8 cellular contexts compared by ENCODE assay signal in the genomic region with DNA sequence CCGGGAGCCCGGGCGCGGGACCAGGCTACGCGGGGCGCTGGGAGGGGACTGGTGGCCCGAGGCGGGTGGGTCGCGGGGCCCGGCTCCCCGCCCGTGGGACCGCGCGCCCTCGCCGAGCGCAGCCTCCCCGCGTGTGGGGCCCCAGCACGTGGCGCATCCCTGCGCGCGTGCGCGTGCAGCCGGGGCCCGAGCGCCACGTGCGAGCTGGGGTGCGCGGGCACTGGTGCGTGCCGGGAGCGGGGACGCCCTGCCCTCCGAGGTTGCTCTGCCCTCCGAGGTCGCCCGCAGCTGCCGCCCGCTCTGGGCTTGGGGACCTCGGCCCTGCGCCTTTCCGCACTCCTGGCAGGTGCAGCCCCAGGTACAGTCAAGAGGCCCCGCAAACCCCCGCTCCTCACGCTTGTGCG. TPM values are rescaled to one million over a fixed set of nuclear protein-coding genes. Genes with fewer than 3 reads are reported as not detected.
DNase-seq lines count a peak whose midpoint lies in the region; ATAC-seq and TF ChIP-seq lines count a peak whose summit lies in the region.

No MANE protein-coding gene starts in this region.

- no peak overlapping the region; the same call in 1 of the 2 replicates for H2AFZ ChIP-seq in MM.1S (ENCODE audit: low read length)

- ATAC-seq in upper lobe of right lung = peak; percentile 62

- peak overlapping the region; percentile 20; the same call in 1 of the 2 replicates for H3K4me3 ChIP-seq in HFF-Myc (replicated peaks; ENCODE audit: low read depth, low read length)
- H3K4me3 ChIP-seq in MM.1S (ENCODE audit: low read length) = peak overlapping the region; percentile 55
- peak overlapping the region; percentile 66 for H3K4me3 ChIP-seq in WERI-Rb-1 (ENCODE audit: low read depth, low read length)
- H3K4me3 ChIP-seq in effector memory CD4-positive, alpha-beta T cell (ENCODE audit: insufficient read depth, low read depth, low read length, poor library complexity, severe bottlenecking) = peak overlapping the region; percentile 8
- H3K4me3 ChIP-seq in upper lobe of right lung = peak overlapping the region; percentile 80

- H3K27ac ChIP-seq in MM.1S (ENCODE audit: low read length) (peak overlapping the region; percentile 80), WERI-Rb-1 (peak overlapping the region; percentile 79), upper lobe of right lung (peak overlapping the region; percentile 30)
- H3K27ac ChIP-seq in effector memory CD4-positive, alpha-beta T cell (ENCODE audit: insufficient read depth, low read length, poor library complexity, severe bottlenecking) = peak overlapping the region; percentile 91

- H3K36me3 ChIP-seq in MM.1S (replicated peaks; ENCODE audit: insufficient read depth, low read length) = no peaks in the 10 kb centered on the region
- peaks cover 39% of the 10 kb centered on the region for H3K36me3 ChIP-seq in WERI-Rb-1
- H3K36me3 ChIP-seq in effector memory CD4-positive, alpha-beta T cell (ENCODE audit: control insufficient read depth, insufficient read depth, low read length) = peaks cover 5% of the 10 kb centered on the region
- H3K36me3 ChIP-seq in upper lobe of right lung = no peaks in the 10 kb centered on the region

- no peaks in the 10 kb centered on the region for H3K9me2 ChIP-seq in MM.1S (replicated peaks; ENCODE audit: insufficient read depth, low read length)

- no peaks in the 10 kb centered on the region for H4K20me1 ChIP-seq in MM.1S (ENCODE audit: insufficient read depth, low read length)

- DNase-seq in NCI-H2107 (lab: John Stamatoyannopoulos, UW) (peak; percentile 60), NCI-H2107 treated with DMSO at 0.1 percent for 48 hours (lab: John Stamatoyannopoulos, UW; ENCODE audit: unreplicated experiment) (no peak), HFF-Myc (ENCODE audit: extremely low read depth, low read depth) (no peak), MM.1S (peak; percentile 58), WERI-Rb-1 (peak; percentile 45), myocyte (ENCODE audit: low read depth) (peak; percentile 30), upper lobe of right lung (peak; percentile 82)
- peak; percentile 52 to 60 (median 58) for DNase-seq in effector memory CD4-positive, alpha-beta T cell

- H3F3A ChIP-seq in MM.1S (ENCODE audit: insufficient read depth, low read length) = peaks cover 45% of the 10 kb centered on the region

- intact Hi-C loops in upper lobe of right lung (cut with DNase I) = loop anchor here (5.0 kb wide), 1 partner anchor 96 kb away; no protein-coding TSS in a partner anchor

- H3K4me2 ChIP-seq in MM.1S (ENCODE audit: low read depth, low read length) = peak overlapping the region; percentile 73

- no peak for TF ChIP-seq CTCF in HFF-Myc (IDR thresholded peaks at IDR 0.05; ENCODE audit: low read depth, low read length, missing control alignments)
- no peak for TF ChIP-seq CTCF in MM.1S (IDR thresholded peaks at IDR 0.05; ENCODE audit: low read length)
- TF ChIP-seq CTCF in WERI-Rb-1 (IDR thresholded peaks at IDR 0.05; ENCODE audit: low read depth, low read length) = no peak
- TF ChIP-seq CTCF in upper lobe of right lung (IDR thresholded peaks at IDR 0.05) = no peak

- H3K79me2 ChIP-seq in MM.1S (ENCODE audit: low read length) = peaks cover 43% of the 10 kb centered on the region

- peaks cover 11% of the 10 kb centered on the region; the same call in 1 of the 2 replicates for H3K4me1 ChIP-seq in MM.1S (ENCODE audit: low read length)
- peaks cover 36% of the 10 kb centered on the region for H3K4me1 ChIP-seq in effector memory CD4-positive, alpha-beta T cell (ENCODE audit: control insufficient read depth, insufficient read depth, low read length, poor library complexity, severe bottlenecking)
- peaks cover 21% of the 10 kb centered on the region for H3K4me1 ChIP-seq in upper lobe of right lung

- no peaks in the 10 kb centered on the region for H3K9me3 ChIP-seq in MM.1S (replicated peaks; ENCODE audit: insufficient read depth, low read length)
- no peaks in the 10 kb centered on the region for H3K9me3 ChIP-seq in WERI-Rb-1 (ENCODE audit: severe bottlenecking)
- no peaks in the 10 kb centered on the region for H3K9me3 ChIP-seq in effector memory CD4-positive, alpha-beta T cell (ENCODE audit: control insufficient read depth, low read length)
- H3K9me3 ChIP-seq in upper lobe of right lung = no peaks in the 10 kb centered on the region

- H3K9ac ChIP-seq in MM.1S (ENCODE audit: low read length) = peak overlapping the region; percentile 81

- no peaks in the 10 kb centered on the region for H3K27me3 ChIP-seq in MM.1S (replicated peaks; ENCODE audit: insufficient read depth, low read length)
- H3K27me3 ChIP-seq in WERI-Rb-1 (ENCODE audit: insufficient read depth, low read depth, severe bottlenecking) = no peaks in the 10 kb centered on the region
- no peaks in the 10 kb centered on the region for H3K27me3 ChIP-seq in effector memory CD4-positive, alpha-beta T cell (replicated peaks; ENCODE audit: control insufficient read depth, insufficient read depth, low read length, poor library complexity, severe bottlenecking)
- no peaks in the 10 kb centered on the region for H3K27me3 ChIP-seq in upper lobe of right lung

RNA-seq across cellular contexts. Expression of a gene that starts 0.4 kb away (rescaled TPM):
- total RNA-seq in myocyte = 7.2 and 11.5 TPM in 2 replicates
- 1.0 TPM for polyA plus RNA-seq in myocyte (2012)
- 34.1 TPM for total RNA-seq in upper lobe of right lung

Comparison
In these comparisons a context has a peak if more than half of its experiments do, and no peak if none do; other contexts are left out.
1. DNase-seq: peak in NCI-H2107 (single experiment), MM.1S (single experiment), WERI-Rb-1 (single experiment), effector memory CD4-positive, alpha-beta T cell (3 of 3), myocyte (single experiment) and upper lobe of right lung (single experiment); none in NCI-H2107 treated with DMSO at 0.1 percent for 48 hours (single experiment) and HFF-Myc (single experiment).
2. H3K4me3 ChIP-seq: peak in every context shown above with its lines; median percentile 80 in upper lobe of right lung; 66 in WERI-Rb-1; 55 in MM.1S; 20 in HFF-Myc; 8 in effector memory CD4-positive, alpha-beta T cell.
3. H3K27ac ChIP-seq: peak in every context shown above with its lines; median percentile 91 in effector memory CD4-positive, alpha-beta T cell; 80 in MM.1S; 79 in WERI-Rb-1; 30 in upper lobe of right lung.